21 cellular contexts compared by ENCODE assay signal in the genomic region with DNA sequence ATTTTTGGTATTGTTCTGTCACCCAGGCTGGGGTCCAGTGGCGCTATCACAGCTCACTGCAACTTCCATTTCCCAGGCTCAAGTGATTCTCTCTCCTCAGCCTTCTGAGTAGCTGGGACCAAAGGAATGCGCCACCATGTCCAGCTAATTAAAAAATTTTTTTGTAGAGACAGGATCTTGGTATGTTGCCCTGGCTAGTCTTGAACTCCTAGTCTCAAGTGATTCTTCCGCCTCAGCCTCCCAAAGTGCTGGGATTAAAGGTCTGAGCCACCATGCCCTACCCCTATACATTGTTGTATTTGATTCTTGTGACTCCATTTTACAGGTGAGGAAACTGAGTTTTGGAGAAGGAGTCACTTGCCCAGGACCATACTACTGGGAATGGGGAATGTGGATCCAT. TPM values are rescaled to one million over a fixed set of nuclear protein-coding genes. Genes with fewer than 3 reads are reported as not detected.
A peak's percentile ranks its signal among the peaks of the same experiment; 100 is the strongest.
DNase-seq lines count a peak whose midpoint lies in the region; ATAC-seq, FAIRE-seq and TF ChIP-seq lines count a peak whose summit lies in the region.
"Had no signal": no experiment of that assay in that cellular context is flagged by ENCODE, and none has a peak within 500 bp of the region (broad histone marks: within the 10 kb centered on the region; RNA-seq: fewer than 3 reads in every experiment).

No MANE protein-coding gene starts in this region.

- TF ChIP-seq CTCF in HepG2 (CRISPR knock-in tag; IDR thresholded peaks at IDR 0.05), result no peak
- no peak for TF ChIP-seq CTCF in right lobe of liver (IDR thresholded peaks at IDR 0.05)
- TF ChIP-seq CTCF in astrocyte (IDR thresholded peaks at IDR 0.05; ENCODE audit: insufficient read depth, low read depth, low read length), result no peak

- no peaks in the 10 kb centered on the region for H3K9me3 Mint-ChIP-seq in astrocyte (ENCODE audit: unreplicated experiment)
- H3K9me3 Mint-ChIP-seq: CD8-positive, alpha-beta memory T cell had no signal

- no peak overlapping the region for H3K4me3 Mint-ChIP-seq in astrocyte (ENCODE audit: unreplicated experiment)
- H3K4me3 Mint-ChIP-seq: CD8-positive, alpha-beta memory T cell; HFFc6 had no signal

- no TSS peak for BruUV-seq in HepG2 (replicated peaks; lab: Mats Ljungman, UMichigan)

- H3K9me3 ChIP-seq in HepG2 (ENCODE audit: low read length) (no peaks in the 10 kb centered on the region), right lobe of liver (no peaks in the 10 kb centered on the region), astrocyte (ENCODE audit: insufficient read depth, low read depth, low read length) (no peaks in the 10 kb centered on the region), mucosa of stomach (ENCODE audit: control insufficient read depth, low read length) (no peaks in the 10 kb centered on the region)
- H3K9me3 ChIP-seq: BLaER1 had no signal

- POLR2A ChIA-PET in HepG2 (lab: Yijun Ruan, JAX), result no interaction called here

- H3K4me1 ChIP-seq in HepG2 (ENCODE audit: insufficient read depth, low read length) (peaks cover 32% of the 10 kb centered on the region), right lobe of liver (peaks cover 0 to 23% (median 6%) of the 10 kb centered on the region in 4 donors), astrocyte (ENCODE audit: insufficient read depth, low read length) (no peaks in the 10 kb centered on the region), mucosa of stomach (ENCODE audit: control insufficient read depth, insufficient read depth, low read length) (peaks cover 27% of the 10 kb centered on the region)

- H3K36me3 Mint-ChIP-seq in astrocyte (ENCODE audit: low read depth, unreplicated experiment), result peaks cover 7% of the 10 kb centered on the region
- H3K36me3 Mint-ChIP-seq: CD8-positive, alpha-beta memory T cell had no signal

- FAIRE-seq in HepG2 (lab: Jason Lieb, UNC) (no peak), astrocyte (lab: Jason Lieb, UNC) (no peak)
- FAIRE-seq: GM12892, GM18507, H54 had no signal

- H2AFZ ChIP-seq in HepG2 (ENCODE audit: low read length) (no peak overlapping the region), astrocyte (ENCODE audit: low read depth, low read length) (no peak overlapping the region)

- H3K27me3 ChIP-seq in HepG2 (ENCODE audit: control insufficient read depth in 1 of 2, insufficient read depth in 2 of 2, low read length in 2 of 2) (no peaks in the 10 kb centered on the region), right lobe of liver (no peaks in the 10 kb centered on the region), astrocyte (ENCODE audit: insufficient read depth, low read length) (no peaks in the 10 kb centered on the region), mucosa of stomach (ENCODE audit: control insufficient read depth, insufficient read depth, low read length) (no peaks in the 10 kb centered on the region)
- H3K27me3 ChIP-seq: BLaER1 had no signal

- H3K36me3 ChIP-seq in HepG2 (replicated peaks in 1 of 2; ENCODE audit: control insufficient read depth in 1 of 2, insufficient read depth in 2 of 2, low read length in 2 of 2) (peaks cover 0 to 5% of the 10 kb centered on the region in 2 experiments; a peak in 1 of 5 replicates), right lobe of liver (no peaks in the 10 kb centered on the region), astrocyte (ENCODE audit: insufficient read depth, low read length) (no peaks in the 10 kb centered on the region), mucosa of stomach (ENCODE audit: control insufficient read depth, insufficient read depth, low read length) (no peaks in the 10 kb centered on the region)
- H3K36me3 ChIP-seq: BLaER1 had no signal

- no peak for TF ChIP-seq RAD21 in HepG2 (CRISPR knock-in tag; IDR thresholded peaks at IDR 0.05)

- H3K4me2 ChIP-seq in HepG2 (ENCODE audit: low read depth, low read length), result no peak overlapping the region
- no peak overlapping the region for H3K4me2 ChIP-seq in astrocyte (ENCODE audit: low read length)
- H3K4me2 ChIP-seq: BLaER1, KMS-11 had no signal

- intact Hi-C loops in HepG2 (cut with micrococcal nuclease; ENCODE audit: unreplicated experiment), result no loop called here
- intact Hi-C loops in right lobe of liver (cut with DNase I), result no loop called here

- no peak overlapping the region for H3K9ac ChIP-seq in HepG2 (ENCODE audit: insufficient read depth, low read depth, low read length)
- no peak overlapping the region for H3K9ac ChIP-seq in astrocyte (ENCODE audit: low read length)
- H3K9ac ChIP-seq in mucosa of stomach (ENCODE audit: low read length), result peak overlapping the region; percentile 3
- H3K9ac ChIP-seq: BLaER1, KMS-11 had no signal

- TF ChIP-seq POLR2A in HepG2 (IDR thresholded peaks at IDR 0.05; ENCODE audit: insufficient read depth in 1 of 2, low read depth in 2 of 2, low read length in 2 of 2) (no peak), right lobe of liver (IDR thresholded peaks at IDR 0.05) (no peak)

- no peaks in the 10 kb centered on the region for H3K27me3 Mint-ChIP-seq in astrocyte (ENCODE audit: low read depth, unreplicated experiment)

- no peak for TF ChIP-seq EP300 in HepG2 (IDR thresholded peaks at IDR 0.05; ENCODE audit: low read depth in 2 of 2, low read length in 2 of 2)
- TF ChIP-seq EP300 in HepG2 (CRISPR knock-in tag; IDR thresholded peaks at IDR 0.05; ENCODE audit: borderline replicate concordance), result no peak

- H4K20me1 ChIP-seq in HepG2 (ENCODE audit: insufficient read depth, low read length) (no peaks in the 10 kb centered on the region), astrocyte (ENCODE audit: insufficient read depth, low read length) (no peaks in the 10 kb centered on the region)
- H4K20me1 ChIP-seq: BLaER1 had no signal

- H3K27ac ChIP-seq in HepG2 (ENCODE audit: extremely low read length, insufficient read depth, low read length), result no peak overlapping the region
- no peak overlapping the region for H3K27ac ChIP-seq in right lobe of liver
- no peak overlapping the region for H3K27ac ChIP-seq in astrocyte (ENCODE audit: low read depth, low read length)
- H3K27ac ChIP-seq: BLaER1, KMS-11 had no signal

- peak overlapping the region; percentile 38 for H3K27ac Mint-ChIP-seq in astrocyte (ENCODE audit: unreplicated experiment)
- H3K27ac Mint-ChIP-seq: CD8-positive, alpha-beta memory T cell; HFFc6 had no signal

- no peak overlapping the region for H3K4me3 ChIP-seq in HepG2 (replicated peaks in 1 of 3; ENCODE audit: insufficient read depth in 1 of 3, low read depth in 2 of 3, low read length in 3 of 3)
- no peak overlapping the region for H3K4me3 ChIP-seq in right lobe of liver
- no peak overlapping the region for H3K4me3 ChIP-seq in astrocyte (ENCODE audit: insufficient read depth, low read depth, low read length)
- no peak overlapping the region for H3K4me3 ChIP-seq in mucosa of stomach (ENCODE audit: low read length)
- H3K4me3 ChIP-seq: BLaER1 had no signal

- WGBS in HepG2 (ENCODE audit: low lambda C conversion rate), result 100% methylated on average over 3 of the region's 3 CpGs
- 69% methylated on average over 2 of the region's 3 CpGs for WGBS in right lobe of liver (ENCODE audit: insufficient coverage, low coverage, low lambda C conversion rate, missing lambda C conversion rate)

- no peaks in the 10 kb centered on the region for H3K4me1 Mint-ChIP-seq in astrocyte (ENCODE audit: low read depth, unreplicated experiment)
- H3K4me1 Mint-ChIP-seq: CD8-positive, alpha-beta memory T cell had no signal

- in situ Hi-C loops in HepG2 (cut with HindIII; ENCODE audit: extremely low pct_ligation_motif_present, low pct_unique_long_range_greater_than_20kb), result no loop called here

- peaks cover 56% of the 10 kb centered on the region for H3K79me2 ChIP-seq in HepG2 (ENCODE audit: insufficient read depth, low read length)
- no peaks in the 10 kb centered on the region for H3K79me2 ChIP-seq in astrocyte (ENCODE audit: insufficient read depth, low read length)

- DNase-seq in HepG2 (ENCODE audit: low spot score) (no peak), right lobe of liver (no peak), astrocyte (ENCODE audit: low read depth) (no peak), epidermal melanocyte (ENCODE audit: insufficient read length, low spot score) (no peak), activated gamma-delta T cell treated with Interleukin-2 at 50 U/mL for 16 hours (no peak)
- DNase-seq: CD8-positive, alpha-beta memory T cell; DMS79; HFFc6; NCI-H1436; NCI-H2029; NCI-H345; NCI-H524 treated with DMSO at 0.1 percent for 48 hours had no signal

- ATAC-seq in HepG2, result no peak
- no peak for ATAC-seq in right lobe of liver
- no peak for ATAC-seq in GM18867 (IDR thresholded peaks at IDR 0.05; ENCODE audit: unreplicated experiment)

- CTCF ChIA-PET in HepG2 (lab: Yijun Ruan, JAX; ENCODE audit: low intra/inter-chr PET ratio, low total read pairs), result no interaction called here

RNA-seq across cellular contexts. Expression of a gene that starts 11.9 kb away (rescaled TPM):
- 12.0 and 13.5 TPM in 2 replicates for total RNA-seq in HepG2 (2016; rRNA removed; fragmentation: Illumina TruSeq; extraction: Trizol)
- total RNA-seq in HepG2 (2016; cell fraction: cytosol; rRNA removed; fragmentation: Illumina TruSeq; extraction: Trizol; ENCODE audit: low read depth), result 1.2 and 1.5 TPM in 2 replicates
- 10.6 and 12.4 TPM in 2 replicates for total RNA-seq in HepG2 (2016; cell fraction: insoluble cytoplasmic fraction; rRNA removed; fragmentation: Illumina TruSeq; extraction: Trizol)
- 5.9 TPM in 2 replicates for total RNA-seq in HepG2 (2016; cell fraction: membrane; rRNA removed; fragmentation: Illumina TruSeq; extraction: Trizol)
- 18.9 and 21.9 TPM in 2 replicates for total RNA-seq in HepG2 (2016; cell fraction: nucleus; rRNA removed; fragmentation: Illumina TruSeq; extraction: Trizol)
- 13.6 and 13.7 TPM in 2 replicates for polyA plus RNA-seq in HepG2 (2011; rRNA removed)
- polyA plus RNA-seq in HepG2 (2011; cell fraction: cytosol; rRNA removed), result 6.1 and 8.9 TPM in 2 replicates
- polyA plus RNA-seq in HepG2 (2011; cell fraction: nucleus; rRNA removed), result 14.1 and 14.4 TPM in 2 replicates
- polyA plus RNA-seq in HepG2 (2012), result 8.2 and 9.7 TPM in 2 replicates
- 0.76 and 0.78 TPM in 2 replicates for polyA plus RNA-seq in HepG2 (2016; cell fraction: cytosol; fragmentation: Illumina TruSeq; extraction: Trizol; ENCODE audit: low read depth)
- polyA plus RNA-seq in HepG2 (2016; cell fraction: insoluble cytoplasmic fraction; fragmentation: Illumina TruSeq; extraction: Trizol; ENCODE audit: low read depth), result 10.8 and 14.0 TPM in 2 replicates
- 2.0 and 2.7 TPM in 2 replicates for polyA plus RNA-seq in HepG2 (2016; cell fraction: membrane; fragmentation: Illumina TruSeq; extraction: Trizol; ENCODE audit: low read depth)
- polyA plus RNA-seq in HepG2 (2016; cell fraction: nucleus; fragmentation: Illumina TruSeq; extraction: Trizol; ENCODE audit: insufficient read depth, low read depth), result 16.4 and 16.6 TPM in 2 replicates
- 20.3 and 22.7 TPM in 2 replicates for polyA minus RNA-seq in HepG2 (2011; rRNA and poly(A)+ RNA removed; ENCODE audit: low replicate concordance)
- polyA minus RNA-seq in HepG2 (2011; cell fraction: cytosol; rRNA and poly(A)+ RNA removed), result 12.7 and 14.7 TPM in 2 replicates
- 27.4 and 35.6 TPM in 2 replicates for polyA minus RNA-seq in HepG2 (2011; cell fraction: nucleus; rRNA and poly(A)+ RNA removed)
- total RNA-seq in right lobe of liver, result 10 to 100 TPM; 31.1 to 56.6 (median 39.2) TPM
- 21.7 and 28.4 TPM in 2 replicates for total RNA-seq in astrocyte

RNA-seq across cellular contexts. Expression of a gene that starts 17.9 kb away (rescaled TPM):
- not detected in 2 replicates for total RNA-seq in HepG2 (2016; rRNA removed; fragmentation: Illumina TruSeq; extraction: Trizol)
- not detected in 2 replicates for total RNA-seq in HepG2 (2016; cell fraction: cytosol; rRNA removed; fragmentation: Illumina TruSeq; extraction: Trizol; ENCODE audit: low read depth)
- not detected in 2 replicates for total RNA-seq in HepG2 (2016; cell fraction: insoluble cytoplasmic fraction; rRNA removed; fragmentation: Illumina TruSeq; extraction: Trizol)
- not detected in 2 replicates for total RNA-seq in HepG2 (2016; cell fraction: membrane; rRNA removed; fragmentation: Illumina TruSeq; extraction: Trizol)
- not detected in 2 replicates for total RNA-seq in HepG2 (2016; cell fraction: nucleus; rRNA removed; fragmentation: Illumina TruSeq; extraction: Trizol)
- polyA plus RNA-seq in HepG2 (2011; rRNA removed), result not detected in 2 replicates
- not detected in 2 replicates for polyA plus RNA-seq in HepG2 (2011; cell fraction: cytosol; rRNA removed)
- polyA plus RNA-seq in HepG2 (2011; cell fraction: nucleus; rRNA removed), result not detected in 2 replicates
- not detected in 2 replicates for polyA plus RNA-seq in HepG2 (2012)
- polyA plus RNA-seq in HepG2 (2016; cell fraction: cytosol; fragmentation: Illumina TruSeq; extraction: Trizol; ENCODE audit: low read depth), result not detected in 2 replicates
- not detected in 2 replicates for polyA plus RNA-seq in HepG2 (2016; cell fraction: insoluble cytoplasmic fraction; fragmentation: Illumina TruSeq; extraction: Trizol; ENCODE audit: low read depth)
- polyA plus RNA-seq in HepG2 (2016; cell fraction: membrane; fragmentation: Illumina TruSeq; extraction: Trizol; ENCODE audit: low read depth), result not detected in 2 replicates
- polyA plus RNA-seq in HepG2 (2016; cell fraction: nucleus; fragmentation: Illumina TruSeq; extraction: Trizol; ENCODE audit: insufficient read depth, low read depth), result not detected in 2 replicates
- not detected in 2 replicates for polyA minus RNA-seq in HepG2 (2011; rRNA and poly(A)+ RNA removed; ENCODE audit: low replicate concordance)
- polyA minus RNA-seq in HepG2 (2011; cell fraction: cytosol; rRNA and poly(A)+ RNA removed), result not detected in 2 replicates
- not detected in 2 replicates for polyA minus RNA-seq in HepG2 (2011; cell fraction: nucleus; rRNA and poly(A)+ RNA removed)
- not detected for total RNA-seq in right lobe of liver
- not detected in 2 replicates for total RNA-seq in astrocyte
- total RNA-seq: A673; CD8-positive, alpha-beta memory T cell; HFFc6; HT-29 had no signal
- polyA plus RNA-seq: CD8-positive, alpha-beta memory T cell had no signal
